32 cellular contexts compared by ENCODE assay signal in the genomic region with DNA sequence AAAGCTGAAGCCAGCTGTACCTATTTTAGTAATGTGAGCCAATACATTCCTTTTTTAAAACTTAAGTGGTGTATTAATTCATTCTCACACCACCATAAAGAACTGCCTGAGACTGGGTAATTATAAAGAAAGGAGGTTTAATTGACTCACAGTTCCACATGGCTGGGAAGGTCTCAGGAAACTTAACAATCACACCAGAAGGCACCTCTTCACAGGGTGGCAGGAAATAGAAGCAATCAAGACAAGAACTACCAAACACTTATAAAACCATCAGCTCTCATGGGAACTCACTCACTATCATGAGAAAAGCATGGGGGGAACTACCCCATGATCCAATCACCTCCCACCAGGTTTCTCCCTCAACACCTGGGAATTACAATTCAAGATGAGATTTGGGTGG. TPM values are rescaled to one million over a fixed set of nuclear protein-coding genes. Genes with fewer than 3 reads are reported as not detected.
"Had no signal": no experiment of that assay in that cellular context is flagged by ENCODE, and none has a peak within 500 bp of the region (broad histone marks: within the 10 kb centered on the region; RNA-seq: fewer than 3 reads in every experiment).

No MANE protein-coding gene starts in this region.

- H3K27me3 Mint-ChIP-seq: activated CD8-positive, alpha-beta memory T cell treated with anti-CD3 and anti-CD28 coated beads, Interleukin-2, amount 10 ng/mL, durations not matched to agents 7 days and 5 days had no signal

- H3K4me1 Mint-ChIP-seq: activated CD4-positive, alpha-beta memory T cell treated with anti-CD3 and anti-CD28 coated beads, Interleukin-2, amount 10 ng/mL, durations not matched to agents 7 days and 5 days; activated CD8-positive, alpha-beta memory T cell treated with anti-CD3 and anti-CD28 coated beads, Interleukin-2, amount 10 ng/mL, durations not matched to agents 7 days and 5 days; IgD-negative memory B cell had no signal

- H3K9me3 Mint-ChIP-seq: IgD-negative memory B cell had no signal

- DNase-seq: activated CD4-positive, alpha-beta memory T cell treated with anti-CD3 and anti-CD28 coated beads, Interleukin-2, amount 10 ng/mL, durations not matched to agents 7 days and 5 days; activated CD4-positive, alpha-beta T cell treated with anti-CD3 and anti-CD28 coated beads for 1 hour; activated CD4-positive, alpha-beta T cell treated with anti-CD3 and anti-CD28 coated beads for 48 hours; activated CD4-positive, CD25-positive, alpha-beta regulatory T cell; activated CD8-positive, alpha-beta memory T cell treated with anti-CD3 and anti-CD28 coated beads for 24 hours; activated CD8-positive, alpha-beta memory T cell treated with anti-CD3 and anti-CD28 coated beads, Interleukin-2, amount 10 ng/mL, durations not matched to agents 7 days and 5 days; activated CD8-positive, alpha-beta memory T cell treated with anti-CD3 and anti-CD28 coated beads, Interleukin-2, amount 50 U/mL, for 48 hours; activated effector memory CD4-positive, alpha-beta T cell treated with Interleukin-2 at 50 U/mL for 16 hours; activated naive CD4-positive, alpha-beta T cell treated with anti-CD3 and anti-CD28 coated beads, Interleukin-2, amount 10 ng/mL, durations not matched to agents 7 days and 5 days; activated naive CD8-positive, alpha-beta T cell treated with anti-CD3 and anti-CD28 coated beads, Interleukin-2, amount 10 ng/mL, durations not matched to agents 7 days and 5 days; activated T-cell treated with anti-CD3 and anti-CD28 coated beads, Interleukin-2, amount 50 U/mL, for 48 hours; amygdala; Karpas-422; KBM-7; NCI-H1105; NCI-H1417 treated with DMSO at 0.1 percent for 48 hours; NCI-H2029; NCI-H2227 treated with DMSO at 0.1 percent for 48 hours; NCI-H446; NCI-H510A treated with DMSO at 0.1 percent for 48 hours; NCI-H526 treated with DMSO at 0.1 percent for 48 hours; NCI-H774; SHP77; SJCRH30; T1000; WERI-Rb-1 had no signal

- H3K27ac Mint-ChIP-seq: activated CD4-positive, alpha-beta memory T cell treated with anti-CD3 and anti-CD28 coated beads, Interleukin-2, amount 10 ng/mL, durations not matched to agents 7 days and 5 days; activated CD8-positive, alpha-beta memory T cell treated with anti-CD3 and anti-CD28 coated beads, Interleukin-2, amount 10 ng/mL, durations not matched to agents 7 days and 5 days; activated naive CD4-positive, alpha-beta T cell treated with anti-CD3 and anti-CD28 coated beads, Interleukin-2, amount 10 ng/mL, durations not matched to agents 7 days and 5 days; activated naive CD8-positive, alpha-beta T cell treated with anti-CD3 and anti-CD28 coated beads, Interleukin-2, amount 10 ng/mL, durations not matched to agents 7 days and 5 days; IgD-negative memory B cell had no signal

- H3K4me3 Mint-ChIP-seq: activated CD4-positive, alpha-beta memory T cell treated with anti-CD3 and anti-CD28 coated beads, Interleukin-2, amount 10 ng/mL, durations not matched to agents 7 days and 5 days; activated CD8-positive, alpha-beta memory T cell treated with anti-CD3 and anti-CD28 coated beads, Interleukin-2, amount 10 ng/mL, durations not matched to agents 7 days and 5 days; activated naive CD4-positive, alpha-beta T cell treated with anti-CD3 and anti-CD28 coated beads, Interleukin-2, amount 10 ng/mL, durations not matched to agents 7 days and 5 days; activated naive CD8-positive, alpha-beta T cell treated with anti-CD3 and anti-CD28 coated beads, Interleukin-2, amount 10 ng/mL, durations not matched to agents 7 days and 5 days; IgD-negative memory B cell had no signal

- ATAC-seq: activated CD8-positive, alpha-beta memory T cell treated with anti-CD3 and anti-CD28 coated beads, Interleukin-2, amount 10 ng/mL, durations not matched to agents 7 days and 5 days; Panc1 had no signal

- H3K36me3 Mint-ChIP-seq: activated CD8-positive, alpha-beta memory T cell treated with anti-CD3 and anti-CD28 coated beads, Interleukin-2, amount 10 ng/mL, durations not matched to agents 7 days and 5 days had no signal

RNA-seq across cellular contexts. Expression of a gene that starts 21.0 kb away (rescaled TPM):
- total RNA-seq: ascending aorta, MCF 10A, SJCRH30 had no signal

RNA-seq across cellular contexts. Expression of a gene that starts 59.7 kb away (rescaled TPM):
- total RNA-seq: ascending aorta, cardiac muscle cell, MCF 10A, RPMI7951, SJCRH30 had no signal
